In genomic region chrX:16786791-16787735, GRCh38 we compare ENCODE assay signal across 8 cellular contexts. TPM values are rescaled to one million over a fixed set of nuclear protein-coding genes. Genes with fewer than 3 reads are reported as not detected.
DNase-seq lines count a peak whose midpoint lies in the region; ATAC-seq and TF ChIP-seq lines count a peak whose summit lies in the region.

No MANE protein-coding gene starts in this region.

- H3K36me3 ChIP-seq in Panc1 (ENCODE audit: control insufficient read depth, insufficient read depth, low read length) = no peaks in the 10 kb centered on the region; the same call in 1 of the 2 replicates

- DNase-seq in COR-L47 (lab: John Stamatoyannopoulos, UW) (peak; percentile 61), GOT3 (lab: John Stamatoyannopoulos, UW) (peak; percentile 16), Panc1 (ENCODE audit: low read depth, low spot score) (no peak), head of caudate nucleus (peak in 37 of 42 donors; percentile 3 to 53 (median 26)), progenitor cell of endocrine pancreas (ENCODE audit: low spot score, unreplicated experiment) (peak; percentile 24)
- peak; percentile 43 for DNase-seq in activated naive CD4-positive, alpha-beta T cell treated with Interleukin-2 at 50 U/mL for 16 hours

- H3K27me3 ChIP-seq in Panc1 (ENCODE audit: control insufficient read depth, insufficient read depth, low read length) = no peaks in the 10 kb centered on the region

- H3K4me3 Mint-ChIP-seq in progenitor cell of endocrine pancreas (ENCODE audit: low read depth) = peak overlapping the region; percentile 87

- H3K27ac ChIP-seq in Panc1 (ENCODE audit: low read length) = no peak overlapping the region

- CTCF ChIA-PET in Panc1 (lab: Charles Lee) = no interaction called here

- H3K9me3 ChIP-seq in Panc1 (ENCODE audit: control insufficient read depth, insufficient read depth, low read depth, low read length) = no peaks in the 10 kb centered on the region

- intact Hi-C loops in Panc1 (cut with micrococcal nuclease; ENCODE audit: unreplicated experiment) = no loop called here
- intact Hi-C loops in head of caudate nucleus (cut with DNase I) = no loop called here

- peaks cover 12% of the 10 kb centered on the region for H3K4me1 Mint-ChIP-seq in progenitor cell of endocrine pancreas (ENCODE audit: low read depth)

- no peaks in the 10 kb centered on the region for H3K4me1 ChIP-seq in Panc1 (ENCODE audit: control insufficient read depth, insufficient read depth, low read length)

- in situ Hi-C loops in Panc1 (cut with HindIII; ENCODE audit: low pct_unique_long_range_greater_than_20kb, low sequenced_read_pairs) = no loop called here

- TF ChIP-seq CTCF in Panc1 (IDR thresholded peaks at IDR 0.05) (no peak), progenitor cell of endocrine pancreas (IDR thresholded peaks at IDR 0.05; ENCODE audit: unreplicated experiment) (peak; percentile 10)

- H3K4me3 ChIP-seq in Panc1 (ENCODE audit: low read depth in 2 of 2, low read length in 2 of 2) = peak overlapping the region; percentile 53 to 60

- no peaks in the 10 kb centered on the region for H3K27me3 Mint-ChIP-seq in progenitor cell of endocrine pancreas

- no peaks in the 10 kb centered on the region for H3K9me3 Mint-ChIP-seq in progenitor cell of endocrine pancreas (ENCODE audit: low read depth)

- BruUV-seq in Panc1 (replicated peaks; lab: Mats Ljungman, UMichigan) = no TSS peak

- no peaks in the 10 kb centered on the region for H3K36me3 Mint-ChIP-seq in progenitor cell of endocrine pancreas (ENCODE audit: insufficient read depth)

- no peak for ATAC-seq in Panc1
- no peak for ATAC-seq in HG03045 (IDR thresholded peaks at IDR 0.05; ENCODE audit: unreplicated experiment)
- no peak for ATAC-seq in GM19467 (IDR thresholded peaks at IDR 0.05; ENCODE audit: unreplicated experiment)

- POLR2A ChIA-PET in Panc1 (lab: Charles Lee) = no interaction called here

- H3K27ac Mint-ChIP-seq in progenitor cell of endocrine pancreas = no peak overlapping the region

RNA-seq across cellular contexts. Expression of gene TXLNG, which starts 0.8 kb away (rescaled TPM):
- total RNA-seq in Panc1 (2021; ENCODE audit: unreplicated experiment) = 10.2 TPM
- polyA plus RNA-seq in Panc1 (2012; ENCODE audit: insufficient read length) = 5.4 TPM
- total RNA-seq in progenitor cell of endocrine pancreas = 25.4 and 25.8 TPM in 2 replicates
